Comparison of ENCODE assay signal across 24 cellular contexts in the genomic region with DNA sequence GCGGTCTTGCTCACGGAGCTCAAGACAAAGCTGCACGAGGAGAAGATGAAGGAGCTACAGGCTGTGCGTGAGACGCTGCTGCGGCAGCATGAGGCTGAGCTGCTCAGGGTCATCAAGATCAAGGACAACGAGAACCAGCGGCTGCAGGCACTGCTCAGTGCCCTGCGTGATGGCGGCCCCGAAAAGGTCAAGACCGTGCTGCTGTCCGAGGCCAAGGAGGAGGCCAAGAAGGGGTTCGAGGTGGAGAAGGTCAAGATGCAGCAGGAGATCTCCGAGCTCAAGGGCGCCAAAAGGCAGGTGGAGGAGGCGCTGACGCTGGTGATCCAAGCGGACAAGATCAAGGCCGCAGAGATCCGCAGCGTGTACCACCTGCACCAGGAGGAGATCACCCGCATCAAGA. TPM values are rescaled to one million over a fixed set of nuclear protein-coding genes. Genes with fewer than 3 reads are reported as not detected.
DNase-seq lines count a peak whose midpoint lies in the region; ATAC-seq, FAIRE-seq and TF ChIP-seq lines count a peak whose summit lies in the region.
"Had no signal": no experiment of that assay in that cellular context is flagged by ENCODE, and none has a peak within 500 bp of the region (broad histone marks: within the 10 kb centered on the region; RNA-seq: fewer than 3 reads in every experiment).

No MANE protein-coding gene starts in this region.

- 91 to 94% (median 91%) methylated on average over 23 of the region's 23 CpGs for WGBS in spleen, 5 donors

- H3K4me3 Mint-ChIP-seq in neural crest cell, result no peak overlapping the region
- H3K4me3 Mint-ChIP-seq: CD4-positive, alpha-beta T cell; HFFc6 had no signal

- H3K27me3 ChIP-seq in left ventricle myocardium inferior (ENCODE audit: low read depth) (no peaks in the 10 kb centered on the region), spleen (replicated peaks in 1 of 7) (no peaks in the 10 kb centered on the region)
- H3K27me3 ChIP-seq: BE2C had no signal

- H3K4me3 ChIP-seq in left ventricle myocardium inferior (no peak overlapping the region), kidney (ENCODE audit: low read length in 2 of 2) (no peak overlapping the region), spleen (no peak overlapping the region), foreskin fibroblast (ENCODE audit: low read depth in 1 of 2, low read length in 2 of 2) (no peak overlapping the region)

- peaks cover 18% of the 10 kb centered on the region for H3K4me1 Mint-ChIP-seq in neural crest cell

- FAIRE-seq in kidney (lab: Jason Lieb, UNC), result no peak
- FAIRE-seq: A204.1, D721Med, G401.6, GM12891, GM18507, HTR-8/SVneo had no signal

- peaks cover 7% of the 10 kb centered on the region for H3K4me1 ChIP-seq in left ventricle myocardium inferior
- H3K4me1 ChIP-seq in kidney (ENCODE audit: control insufficient read depth in 1 of 2, insufficient read depth in 1 of 2, low read depth in 1 of 2, low read length in 2 of 2), result no peaks in the 10 kb centered on the region
- H3K4me1 ChIP-seq in spleen, result no peaks in the 10 kb centered on the region
- H3K4me1 ChIP-seq: BE2C had no signal

- no peak for TF ChIP-seq POLR2A in spleen (IDR thresholded peaks at IDR 0.05)

- H3K9me3 Mint-ChIP-seq in neural crest cell, result no peaks in the 10 kb centered on the region
- H3K9me3 Mint-ChIP-seq: CD4-positive, alpha-beta T cell had no signal

- H3K9ac ChIP-seq in kidney (ENCODE audit: low read length in 2 of 2), result no peak overlapping the region

- intact Hi-C loops in left ventricle myocardium inferior (cut with micrococcal nuclease), result no loop called here
- intact Hi-C loops in left ventricle myocardium superior (cut with micrococcal nuclease), result no loop called here
- intact Hi-C loops in kidney (cut with DNase I), result no loop called here
- intact Hi-C loops in spleen (cut with DNase I; ENCODE audit: low total_unique reads), result no loop called here

- H3K36me3 ChIP-seq in left ventricle myocardium inferior (no peaks in the 10 kb centered on the region), kidney (ENCODE audit: control insufficient read depth in 1 of 2, insufficient read depth in 2 of 2, low read length in 2 of 2) (no peaks in the 10 kb centered on the region), spleen (no peaks in the 10 kb centered on the region)
- H3K36me3 ChIP-seq: BE2C had no signal

- H3K27ac ChIP-seq in left ventricle myocardium inferior (replicated peaks) (no peak overlapping the region), kidney (ENCODE audit: low read depth in 2 of 2, low read length in 2 of 2) (no peak overlapping the region), spleen (no peak overlapping the region)

- H3K36me3 Mint-ChIP-seq in neural crest cell (ENCODE audit: low read depth), result no peaks in the 10 kb centered on the region

- ATAC-seq in left ventricle myocardium superior, result no peak
- ATAC-seq: HCT116 had no signal

- TF ChIP-seq CTCF in left ventricle myocardium inferior (IDR thresholded peaks at IDR 0.05; ENCODE audit: borderline replicate concordance) (no peak), kidney (IDR thresholded peaks at IDR 0.05; ENCODE audit: borderline replicate concordance, extremely low read depth, insufficient read depth) (no peak), neural crest cell (conservative IDR thresholded peaks at IDR 0.05) (no peak), spleen (IDR thresholded peaks at IDR 0.05 in 8 of 11, conservative IDR thresholded peaks at IDR 0.05 in 3 of 11) (no peak), foreskin fibroblast (IDR thresholded peaks at IDR 0.05; ENCODE audit: low read depth, low read length) (no peak)

- DNase-seq in left ventricle myocardium inferior (peak; percentile 6), left ventricle myocardium superior (no peak), kidney (peak; percentile 60), neural crest cell (ENCODE audit: low read depth, low spot score) (no peak), spleen (peak; percentile 47), NCI-H82 (lab: John Stamatoyannopoulos, UW) (no peak), GM19238 (ENCODE audit: insufficient read length, low spot score) (no peak), foreskin fibroblast (no peak)
- DNase-seq: ACHN; BE2C; C1 segment of cervical spinal cord; Caco-2; CD4-positive, alpha-beta T cell; GOT3; H7; HFFc6; IMR-90 had no signal

- peak overlapping the region; percentile 81 for H3K27ac Mint-ChIP-seq in neural crest cell (ENCODE audit: unreplicated experiment)
- H3K27ac Mint-ChIP-seq: CD4-positive, alpha-beta T cell; HFFc6 had no signal

- no peaks in the 10 kb centered on the region for H3K9me3 ChIP-seq in left ventricle myocardium inferior (replicated peaks)
- H3K9me3 ChIP-seq in kidney (ENCODE audit: control insufficient read depth in 1 of 2, low read length in 2 of 2), result no peaks in the 10 kb centered on the region
- no peaks in the 10 kb centered on the region for H3K9me3 ChIP-seq in spleen
- H3K9me3 ChIP-seq: BE2C, Caco-2 had no signal

- no peaks in the 10 kb centered on the region for H3K27me3 Mint-ChIP-seq in neural crest cell (ENCODE audit: low read depth)
- H3K27me3 Mint-ChIP-seq: CD4-positive, alpha-beta T cell had no signal

RNA-seq across cellular contexts. Expression of gene JAKMIP3, which starts 51.4 kb away (rescaled TPM):
- total RNA-seq in left ventricle myocardium inferior, result 1.7 TPM
- 2.0 TPM for total RNA-seq in left ventricle myocardium superior
- total RNA-seq in kidney, result 0.16 TPM
- 0.13 TPM for polyA plus RNA-seq in kidney (ENCODE audit: insufficient read depth, low read depth, low replicate concordance)
- 0.25 and 0.40 TPM in 2 replicates for total RNA-seq in neural crest cell
- under 1 TPM; 0.13 to 0.92 (median 0.44) TPM for total RNA-seq in spleen
- under 1 TPM; 0.06 to 0.13 (median 0.13) TPM for polyA plus RNA-seq in spleen

Comparison
In these comparisons a context has a peak if more than half of its experiments do, and no peak if none do; other contexts are left out.
1. DNase-seq: peak in left ventricle myocardium inferior (single experiment), kidney (single experiment) and spleen (single experiment); none in left ventricle myocardium superior (single experiment), neural crest cell (single experiment), NCI-H82 (single experiment), GM19238 (single experiment) and foreskin fibroblast (0 of 2).